1 cellular context compared by ENCODE assay signal in genomic region chr3:50268703-50269451, GRCh38.
TF ChIP-seq lines count a peak whose summit lies in the region.

TSS of gene SEMA3B (plus strand) at chr3:50269147. CDS start at chr3:50269241, 94 bp downstream.

TF ChIP-seq in HepG2, 621 proteins besides CTCF, POLR2A, EP300 and RAD21 (continued from another document and continues in another):
- TF ChIP-seq RNF219 (CRISPR knock-in tag; IDR thresholded peaks at IDR 0.05) = no peak
- TF ChIP-seq ZBTB3 (CRISPR knock-in tag; IDR thresholded peaks at IDR 0.05; ENCODE audit: borderline replicate concordance, low read depth) = no peak
- TF ChIP-seq RXRB (CRISPR knock-in tag; IDR thresholded peaks at IDR 0.05; ENCODE audit: borderline replicate concordance) = peak; percentile 48
- peak; percentile 67; the same call in 1 of the 2 replicates for TF ChIP-seq ZNF605 (CRISPR knock-in tag; IDR thresholded peaks at IDR 0.05)
- TF ChIP-seq ZNF609 (CRISPR knock-in tag; IDR thresholded peaks at IDR 0.05; ENCODE audit: borderline replicate concordance) = peak; percentile 32; the same call in 1 of the 2 replicates
- TF ChIP-seq MAF1 (CRISPR knock-in tag; IDR thresholded peaks at IDR 0.05; ENCODE audit: borderline replicate concordance) = no peak
- TF ChIP-seq TERF1 (CRISPR knock-in tag; IDR thresholded peaks at IDR 0.05) = no peak
- no peak for TF ChIP-seq MNT (IDR thresholded peaks at IDR 0.05)
- peak; percentile 75 for TF ChIP-seq SAP130 (CRISPR knock-in tag; IDR thresholded peaks at IDR 0.05; ENCODE audit: low read depth)
- TF ChIP-seq HNF1B (CRISPR knock-in tag; IDR thresholded peaks at IDR 0.05) = peak; percentile 66; the same call in 1 of the 2 replicates
- peak; percentile 32; the same call in 1 of the 2 replicates for TF ChIP-seq SP5 (CRISPR knock-in tag; IDR thresholded peaks at IDR 0.05; ENCODE audit: borderline replicate concordance, low read depth)
- peak; percentile 72 for TF ChIP-seq PHF21A (CRISPR knock-in tag; IDR thresholded peaks at IDR 0.05)
- TF ChIP-seq ZNF205 (CRISPR knock-in tag; IDR thresholded peaks at IDR 0.05) = 0 out of 2 replicates have a peak, but pooled peaks have one; percentile 37
- peak; percentile 22 for TF ChIP-seq SKI (IDR thresholded peaks at IDR 0.05; ENCODE audit: partially characterized antibody)
- TF ChIP-seq HHEX (CRISPR knock-in tag; IDR thresholded peaks at IDR 0.05) = no peak
- no peak for TF ChIP-seq SRY (CRISPR knock-in tag; IDR thresholded peaks at IDR 0.05)
- peak; percentile 78 for TF ChIP-seq PAXIP1 (CRISPR knock-in tag; conservative IDR thresholded peaks at IDR 0.05)
- TF ChIP-seq MEIS2 (CRISPR knock-in tag; IDR thresholded peaks at IDR 0.05) = no peak; the same call in 1 of the 2 replicates
- peak; percentile 87; the same call in 1 of the 2 replicates for TF ChIP-seq MTA1 (CRISPR knock-in tag; IDR thresholded peaks at IDR 0.05; ENCODE audit: borderline replicate concordance)
- TF ChIP-seq TFDP1 (CRISPR knock-in tag; IDR thresholded peaks at IDR 0.05; ENCODE audit: borderline replicate concordance) = no peak
- TF ChIP-seq PLSCR1 (CRISPR knock-in tag; IDR thresholded peaks at IDR 0.05; ENCODE audit: borderline replicate concordance) = no peak
- 0 out of 2 replicates have a peak, but pooled peaks have one; percentile 45 for TF ChIP-seq MTERF4 (CRISPR knock-in tag; IDR thresholded peaks at IDR 0.05)
- TF ChIP-seq ZNF770 (CRISPR knock-in tag; IDR thresholded peaks at IDR 0.05) = peak; percentile 68; the same call in 1 of the 2 replicates
- TF ChIP-seq ATF3 (CRISPR knock-in tag; IDR thresholded peaks at IDR 0.05) = 0 out of 2 replicates have a peak, but pooled peaks have one; percentile 25
- peak; percentile 15; the same call in 1 of the 2 replicates for TF ChIP-seq KDM2A (CRISPR knock-in tag; IDR thresholded peaks at IDR 0.05; ENCODE audit: borderline replicate concordance, low read depth)
- no peak for TF ChIP-seq NR2C2 (CRISPR knock-in tag; IDR thresholded peaks at IDR 0.05; ENCODE audit: borderline replicate concordance)
- TF ChIP-seq RBFOX2 (IDR thresholded peaks at IDR 0.05; ENCODE audit: low read depth, low read length) = peak; percentile 89
- no peak for TF ChIP-seq LCORL (IDR thresholded peaks at IDR 0.05)
- TF ChIP-seq LCORL (CRISPR knock-in tag; IDR thresholded peaks at IDR 0.05) = peak; percentile 78
- TF ChIP-seq ELF3 (CRISPR knock-in tag; IDR thresholded peaks at IDR 0.05) = peak; percentile 10; the same call in 1 of the 2 replicates
- no peak for TF ChIP-seq FOXO4 (CRISPR knock-in tag; conservative IDR thresholded peaks at IDR 0.05)
